Comparison of ENCODE assay signal across 1 cellular context in the genomic region with DNA sequence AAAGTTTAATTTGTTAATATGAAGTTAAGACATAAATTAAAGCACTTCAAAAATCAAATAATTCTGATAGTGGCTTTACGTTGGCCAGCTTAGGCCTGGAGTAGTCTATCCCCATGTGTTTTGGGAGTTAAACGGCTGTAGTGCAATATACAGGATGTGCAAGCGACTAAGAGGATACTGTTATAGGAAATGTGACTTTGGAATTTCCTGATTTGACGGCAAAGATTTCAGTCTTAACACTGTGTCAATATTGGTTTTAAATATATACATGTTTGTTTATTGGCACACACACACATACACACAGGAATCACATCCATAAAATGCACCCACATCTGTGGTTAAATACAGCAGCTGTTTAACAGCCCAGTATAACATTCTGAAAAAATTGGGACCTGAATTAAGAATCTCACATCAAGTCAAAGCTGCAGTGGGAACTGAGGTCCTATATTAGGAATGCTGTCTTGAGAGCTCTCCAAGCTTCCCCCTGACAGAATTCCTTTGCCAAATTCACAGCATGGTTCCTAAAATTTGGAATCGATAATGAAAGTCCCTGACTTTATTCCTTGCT.
TF ChIP-seq lines count a peak whose summit lies in the region.

No MANE protein-coding gene starts in this region.

TF ChIP-seq in GM23338, 12 proteins besides CTCF, POLR2A, EP300 and RAD21 (continued from another document):
- TF ChIP-seq, protein P1, sequence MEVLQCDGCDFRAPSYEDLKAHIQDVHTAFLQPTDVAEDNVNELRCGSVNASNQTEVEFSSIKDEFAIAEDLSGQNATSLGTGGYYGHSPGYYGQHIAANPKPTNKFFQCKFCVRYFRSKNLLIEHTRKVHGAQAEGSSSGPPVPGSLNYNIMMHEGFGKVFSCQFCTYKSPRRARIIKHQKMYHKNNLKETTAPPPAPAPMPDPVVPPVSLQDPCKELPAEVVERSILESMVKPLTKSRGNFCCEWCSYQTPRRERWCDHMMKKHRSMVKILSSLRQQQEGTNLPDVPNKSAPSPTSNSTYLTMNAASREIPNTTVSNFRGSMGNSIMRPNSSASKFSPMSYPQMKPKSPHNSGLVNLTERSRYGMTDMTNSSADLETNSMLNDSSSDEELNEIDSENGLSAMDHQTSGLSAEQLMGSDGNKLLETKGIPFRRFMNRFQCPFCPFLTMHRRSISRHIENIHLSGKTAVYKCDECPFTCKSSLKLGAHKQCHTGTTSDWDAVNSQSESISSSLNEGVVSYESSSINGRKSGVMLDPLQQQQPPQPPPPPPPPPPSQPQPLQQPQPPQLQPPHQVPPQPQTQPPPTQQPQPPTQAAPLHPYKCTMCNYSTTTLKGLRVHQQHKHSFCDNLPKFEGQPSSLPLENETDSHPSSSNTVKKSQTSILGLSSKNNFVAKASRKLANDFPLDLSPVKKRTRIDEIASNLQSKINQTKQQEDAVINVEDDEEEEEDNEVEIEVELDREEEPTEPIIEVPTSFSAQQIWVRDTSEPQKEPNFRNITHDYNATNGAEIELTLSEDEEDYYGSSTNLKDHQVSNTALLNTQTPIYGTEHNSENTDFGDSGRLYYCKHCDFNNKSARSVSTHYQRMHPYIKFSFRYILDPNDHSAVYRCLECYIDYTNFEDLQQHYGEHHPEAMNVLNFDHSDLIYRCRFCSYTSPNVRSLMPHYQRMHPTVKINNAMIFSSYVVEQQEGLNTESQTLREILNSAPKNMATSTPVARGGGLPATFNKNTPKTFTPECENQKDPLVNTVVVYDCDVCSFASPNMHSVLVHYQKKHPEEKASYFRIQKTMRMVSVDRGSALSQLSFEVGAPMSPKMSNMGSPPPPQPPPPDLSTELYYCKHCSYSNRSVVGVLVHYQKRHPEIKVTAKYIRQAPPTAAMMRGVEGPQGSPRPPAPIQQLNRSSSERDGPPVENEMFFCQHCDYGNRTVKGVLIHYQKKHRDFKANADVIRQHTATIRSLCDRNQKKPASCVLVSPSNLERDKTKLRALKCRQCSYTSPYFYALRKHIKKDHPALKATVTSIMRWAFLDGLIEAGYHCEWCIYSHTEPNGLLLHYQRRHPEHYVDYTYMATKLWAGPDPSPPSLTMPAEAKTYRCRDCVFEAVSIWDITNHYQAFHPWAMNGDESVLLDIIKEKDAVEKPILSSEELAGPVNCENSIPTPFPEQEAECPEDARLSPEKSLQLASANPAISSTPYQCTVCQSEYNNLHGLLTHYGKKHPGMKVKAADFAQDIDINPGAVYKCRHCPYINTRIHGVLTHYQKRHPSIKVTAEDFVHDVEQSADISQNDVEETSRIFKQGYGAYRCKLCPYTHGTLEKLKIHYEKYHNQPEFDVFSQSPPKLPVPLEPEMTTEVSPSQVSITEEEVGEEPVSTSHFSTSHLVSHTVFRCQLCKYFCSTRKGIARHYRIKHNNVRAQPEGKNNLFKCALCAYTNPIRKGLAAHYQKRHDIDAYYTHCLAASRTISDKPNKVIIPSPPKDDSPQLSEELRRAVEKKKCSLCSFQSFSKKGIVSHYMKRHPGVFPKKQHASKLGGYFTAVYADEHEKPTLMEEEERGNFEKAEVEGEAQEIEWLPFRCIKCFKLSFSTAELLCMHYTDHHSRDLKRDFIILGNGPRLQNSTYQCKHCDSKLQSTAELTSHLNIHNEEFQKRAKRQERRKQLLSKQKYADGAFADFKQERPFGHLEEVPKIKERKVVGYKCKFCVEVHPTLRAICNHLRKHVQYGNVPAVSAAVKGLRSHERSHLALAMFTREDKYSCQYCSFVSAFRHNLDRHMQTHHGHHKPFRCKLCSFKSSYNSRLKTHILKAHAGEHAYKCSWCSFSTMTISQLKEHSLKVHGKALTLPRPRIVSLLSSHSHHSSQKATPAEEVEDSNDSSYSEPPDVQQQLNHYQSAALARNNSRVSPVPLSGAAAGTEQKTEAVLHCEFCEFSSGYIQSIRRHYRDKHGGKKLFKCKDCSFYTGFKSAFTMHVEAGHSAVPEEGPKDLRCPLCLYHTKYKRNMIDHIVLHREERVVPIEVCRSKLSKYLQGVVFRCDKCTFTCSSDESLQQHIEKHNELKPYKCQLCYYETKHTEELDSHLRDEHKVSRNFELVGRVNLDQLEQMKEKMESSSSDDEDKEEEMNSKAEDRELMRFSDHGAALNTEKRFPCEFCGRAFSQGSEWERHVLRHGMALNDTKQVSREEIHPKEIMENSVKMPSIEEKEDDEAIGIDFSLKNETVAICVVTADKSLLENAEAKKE (CRISPR knock-in tag; IDR thresholded peaks at IDR 0.05) = no peak
- no peak for TF ChIP-seq ZNF331 (CRISPR knock-in tag; IDR thresholded peaks at IDR 0.05; ENCODE audit: low read depth)
- no peak for TF ChIP-seq ZNF114 (CRISPR knock-in tag; IDR thresholded peaks at IDR 0.05)
- TF ChIP-seq EZH2phosphoT487 (IDR thresholded peaks at IDR 0.05; ENCODE audit: unreplicated experiment) = no peak
- no peak for TF ChIP-seq STAT1 (IDR thresholded peaks at IDR 0.05; ENCODE audit: unreplicated experiment)
- TF ChIP-seq JUNB (IDR thresholded peaks at IDR 0.05; ENCODE audit: unreplicated experiment) = no peak
- no peak for TF ChIP-seq CREB1 (CRISPR knock-in tag; IDR thresholded peaks at IDR 0.05; ENCODE audit: low read depth)
- TF ChIP-seq EZH2 (IDR thresholded peaks at IDR 0.05; ENCODE audit: low read depth, unreplicated experiment) = no peak
- TF ChIP-seq, protein P2, sequence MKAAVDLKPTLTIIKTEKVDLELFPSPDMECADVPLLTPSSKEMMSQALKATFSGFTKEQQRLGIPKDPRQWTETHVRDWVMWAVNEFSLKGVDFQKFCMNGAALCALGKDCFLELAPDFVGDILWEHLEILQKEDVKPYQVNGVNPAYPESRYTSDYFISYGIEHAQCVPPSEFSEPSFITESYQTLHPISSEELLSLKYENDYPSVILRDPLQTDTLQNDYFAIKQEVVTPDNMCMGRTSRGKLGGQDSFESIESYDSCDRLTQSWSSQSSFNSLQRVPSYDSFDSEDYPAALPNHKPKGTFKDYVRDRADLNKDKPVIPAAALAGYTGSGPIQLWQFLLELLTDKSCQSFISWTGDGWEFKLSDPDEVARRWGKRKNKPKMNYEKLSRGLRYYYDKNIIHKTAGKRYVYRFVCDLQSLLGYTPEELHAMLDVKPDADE (IDR thresholded peaks at IDR 0.05) = no peak
- TF ChIP-seq NANOG (IDR thresholded peaks at IDR 0.05; ENCODE audit: borderline replicate concordance) = no peak
